1 cellular context compared by ENCODE assay signal in genomic region chr14:101992708-101993107, GRCh38.
TF ChIP-seq lines count a peak whose summit lies in the region.

No MANE protein-coding gene starts in this region.

TF ChIP-seq in H1, 55 proteins besides CTCF, POLR2A, EP300 and RAD21 (continued from another document):
- TF ChIP-seq, protein P1, sequence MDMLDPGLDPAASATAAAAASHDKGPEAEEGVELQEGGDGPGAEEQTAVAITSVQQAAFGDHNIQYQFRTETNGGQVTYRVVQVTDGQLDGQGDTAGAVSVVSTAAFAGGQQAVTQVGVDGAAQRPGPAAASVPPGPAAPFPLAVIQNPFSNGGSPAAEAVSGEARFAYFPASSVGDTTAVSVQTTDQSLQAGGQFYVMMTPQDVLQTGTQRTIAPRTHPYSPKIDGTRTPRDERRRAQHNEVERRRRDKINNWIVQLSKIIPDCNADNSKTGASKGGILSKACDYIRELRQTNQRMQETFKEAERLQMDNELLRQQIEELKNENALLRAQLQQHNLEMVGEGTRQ (IDR thresholded peaks at IDR 0.05; ENCODE audit: low read length): no peak
- TF ChIP-seq TCF12 (IDR thresholded peaks at IDR 0.05; ENCODE audit: low read depth, low read length) (no peak), EZH2 (IDR thresholded peaks at IDR 0.05; ENCODE audit: low read depth, low read length, severe bottlenecking) (no peak), GTF2F1 (IDR thresholded peaks at IDR 0.05; ENCODE audit: borderline replicate concordance, low read depth, low read length) (no peak), RNF2 (IDR thresholded peaks at IDR 0.05; ENCODE audit: borderline replicate concordance, low read depth, low read length, missing control alignments, poor library complexity, severe bottlenecking) (no peak), BRCA1 (IDR thresholded peaks at IDR 0.05; ENCODE audit: low read depth, low read length) (no peak), SIX5 (IDR thresholded peaks at IDR 0.05; ENCODE audit: low read depth, low read length) (no peak), BCL11A (IDR thresholded peaks at IDR 0.05; ENCODE audit: low read depth in 2 of 2, low read length in 2 of 2) (no peak), NRF1 (IDR thresholded peaks at IDR 0.05; ENCODE audit: low read depth, low read length) (no peak)
